In the genomic region with DNA sequence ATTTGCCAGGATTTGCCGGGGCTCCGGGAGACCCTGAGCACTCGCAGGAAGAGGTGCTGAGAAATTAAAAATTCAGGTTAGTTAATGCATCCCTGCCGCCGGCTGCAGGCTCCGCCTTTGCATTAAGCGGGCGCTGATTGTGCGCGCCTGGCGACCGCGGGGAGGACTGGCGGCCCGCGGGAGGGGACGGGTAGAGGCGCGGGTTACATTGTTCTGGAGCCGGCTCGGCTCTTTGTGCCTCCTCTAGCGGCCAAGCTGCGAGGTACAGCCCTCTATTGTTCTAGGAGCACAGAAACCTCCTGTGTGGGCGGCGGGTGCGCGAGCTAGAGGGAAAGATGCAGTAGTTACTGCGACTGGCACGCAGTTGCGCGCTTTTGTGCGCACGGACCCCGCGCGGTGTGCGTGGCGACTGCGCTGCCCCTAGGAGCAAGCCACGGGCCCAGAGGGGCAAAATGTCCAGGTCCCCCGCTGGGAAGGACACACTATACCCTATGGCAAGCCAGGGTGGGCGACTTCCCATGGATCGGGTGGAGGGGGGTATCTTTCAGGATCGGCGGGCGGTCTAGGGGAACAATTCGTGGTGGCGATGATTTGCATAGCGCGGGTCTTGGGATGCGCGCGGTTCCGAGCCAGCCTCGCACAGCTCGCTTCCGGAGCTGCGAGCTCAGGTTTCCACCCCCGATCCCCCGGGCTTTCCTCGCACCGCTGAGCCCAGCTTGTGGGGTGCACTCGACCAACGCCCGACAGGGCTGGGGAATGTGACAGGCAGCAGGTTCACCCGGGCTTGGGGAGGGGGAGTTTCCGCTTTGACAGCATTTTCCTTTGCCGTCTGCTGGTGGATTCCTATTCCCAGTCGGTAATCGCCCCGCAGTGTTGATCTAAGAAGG, we compare ENCODE assay signal across 8 cellular contexts. TPM values are rescaled to one million over a fixed set of nuclear protein-coding genes. Genes with fewer than 3 reads are reported as not detected.
DNase-seq lines count a peak whose midpoint lies in the region; ATAC-seq and TF ChIP-seq lines count a peak whose summit lies in the region.

No MANE protein-coding gene starts in this region.

- peaks cover 61% of the 10 kb centered on the region for H3K4me1 Mint-ChIP-seq in CD14-positive monocyte

- TF ChIP-seq CTCF in CD14-positive monocyte (IDR thresholded peaks at IDR 0.05) (peak; percentile 35), dorsolateral prefrontal cortex (IDR thresholded peaks at IDR 0.05 in 54 of 56, conservative IDR thresholded peaks at IDR 0.05 in 2 of 56; ENCODE audit: low read depth in 1 of 56, partially characterized antibody in 56 of 56) (peak in 54 of 56 donors; percentile 13 to 67 (median 50))

- peaks cover 92 to 95% (median 95%) of the 10 kb centered on the region in 3 donors for H3K27me3 Mint-ChIP-seq in CD14-positive monocyte (ENCODE audit: low read depth in 3 of 3)

- H3K9me3 Mint-ChIP-seq in CD14-positive monocyte: peaks cover 9 to 63% (median 48%) of the 10 kb centered on the region in 7 donors

- no peak overlapping the region for H3K27ac Mint-ChIP-seq in CD14-positive monocyte

- intact Hi-C loops in CD14-positive monocyte (cut with micrococcal nuclease) (no loop called here), dorsolateral prefrontal cortex (cut with DNase I) (loop anchor here (5.0 to 10.0 kb wide), 2 partner anchors 691 to 693 kb away; no protein-coding TSS in a partner anchor)

- peaks cover 14 to 20% of the 10 kb centered on the region in 2 donors for H3K36me3 Mint-ChIP-seq in CD14-positive monocyte

- H3K27me3 ChIP-seq in dorsolateral prefrontal cortex: peaks cover 21 to 96% (median 90%) of the 10 kb centered on the region in 45 donors

- ATAC-seq in GM19468 (IDR thresholded peaks at IDR 0.05; ENCODE audit: extremely low read depth, unreplicated experiment) (peak; percentile 64), HG02973 (IDR thresholded peaks at IDR 0.05; ENCODE audit: unreplicated experiment) (no peak)

- peak overlapping the region in 1 of 2 donors; percentile 92 for H3K4me3 Mint-ChIP-seq in CD14-positive monocyte

- DNase-seq in CD14-positive monocyte (ENCODE audit: low spot score) (no peak), NCI-H128 (lab: John Stamatoyannopoulos, UW; ENCODE audit: unreplicated experiment) (peak; percentile 94), SW480 (ENCODE audit: low spot score) (peak; percentile 84), dorsolateral prefrontal cortex (peak in 9 of 10 donors; percentile 50 to 79 (median 72)), midbrain (lab: John Stamatoyannopoulos, UW) (peak; percentile 43), stromal cell of bone marrow (ENCODE audit: low read depth) (peak; percentile 9)

- H3K4me3 ChIP-seq in dorsolateral prefrontal cortex: peak overlapping the region in 58 of 59 donors; percentile 11 to 77 (median 46)

- peak overlapping the region in 6 of 59 donors; percentile 25 to 73 (median 30) for H3K27ac ChIP-seq in dorsolateral prefrontal cortex

RNA-seq across cellular contexts. Expression of a gene that starts 2.9 kb away (rescaled TPM):
- polyA plus RNA-seq in CD14-positive monocyte: not detected
- total RNA-seq in dorsolateral prefrontal cortex: 10 to 100 TPM in 1 of 120 experiments, 1 to 10 TPM in 115, under 1 TPM in 4; 0.25 to 10.4 (median 3.1) TPM

Comparison
In these comparisons a context has a peak if more than half of its experiments do, and no peak if none do; other contexts are left out.
1. intact Hi-C loops: an anchor here in dorsolateral prefrontal cortex (5.0 to 10.0 kb wide); none called in CD14-positive monocyte.